1 cellular context compared by ENCODE assay signal in genomic region chr22:31790240-31790639, GRCh38.
TF ChIP-seq lines count a peak whose summit lies in the region.

No MANE protein-coding gene starts in this region.

TF ChIP-seq in GM23338, 12 proteins besides CTCF, POLR2A, EP300 and RAD21 (continued from another document):
- TF ChIP-seq NANOG (IDR thresholded peaks at IDR 0.05; ENCODE audit: borderline replicate concordance) (no peak), JUNB (IDR thresholded peaks at IDR 0.05; ENCODE audit: unreplicated experiment) (no peak), ZNF462 (CRISPR knock-in tag; IDR thresholded peaks at IDR 0.05) (no peak), STAT1 (IDR thresholded peaks at IDR 0.05; ENCODE audit: unreplicated experiment) (no peak), REST (IDR thresholded peaks at IDR 0.05; ENCODE audit: unreplicated experiment) (no peak), ZNF331 (CRISPR knock-in tag; IDR thresholded peaks at IDR 0.05; ENCODE audit: low read depth) (no peak), CREB1 (CRISPR knock-in tag; IDR thresholded peaks at IDR 0.05; ENCODE audit: low read depth) (no peak), EZH2 (IDR thresholded peaks at IDR 0.05; ENCODE audit: low read depth, unreplicated experiment) (no peak), ETS1 (IDR thresholded peaks at IDR 0.05) (no peak)
TF ChIP-seq in GM23338: peak in this region for 0.
